In genomic region chr12:56267443-56268071, GRCh38 we compare ENCODE assay signal across 1 cellular context.
A peak's percentile ranks its signal among the peaks of the same experiment; 100 is the strongest.
TF ChIP-seq lines count a peak whose summit lies in the region.

No MANE protein-coding gene starts in this region.

TF ChIP-seq in HepG2, 621 proteins besides CTCF, POLR2A, EP300 and RAD21 (continues in another document):
- TF ChIP-seq, protein P1, sequence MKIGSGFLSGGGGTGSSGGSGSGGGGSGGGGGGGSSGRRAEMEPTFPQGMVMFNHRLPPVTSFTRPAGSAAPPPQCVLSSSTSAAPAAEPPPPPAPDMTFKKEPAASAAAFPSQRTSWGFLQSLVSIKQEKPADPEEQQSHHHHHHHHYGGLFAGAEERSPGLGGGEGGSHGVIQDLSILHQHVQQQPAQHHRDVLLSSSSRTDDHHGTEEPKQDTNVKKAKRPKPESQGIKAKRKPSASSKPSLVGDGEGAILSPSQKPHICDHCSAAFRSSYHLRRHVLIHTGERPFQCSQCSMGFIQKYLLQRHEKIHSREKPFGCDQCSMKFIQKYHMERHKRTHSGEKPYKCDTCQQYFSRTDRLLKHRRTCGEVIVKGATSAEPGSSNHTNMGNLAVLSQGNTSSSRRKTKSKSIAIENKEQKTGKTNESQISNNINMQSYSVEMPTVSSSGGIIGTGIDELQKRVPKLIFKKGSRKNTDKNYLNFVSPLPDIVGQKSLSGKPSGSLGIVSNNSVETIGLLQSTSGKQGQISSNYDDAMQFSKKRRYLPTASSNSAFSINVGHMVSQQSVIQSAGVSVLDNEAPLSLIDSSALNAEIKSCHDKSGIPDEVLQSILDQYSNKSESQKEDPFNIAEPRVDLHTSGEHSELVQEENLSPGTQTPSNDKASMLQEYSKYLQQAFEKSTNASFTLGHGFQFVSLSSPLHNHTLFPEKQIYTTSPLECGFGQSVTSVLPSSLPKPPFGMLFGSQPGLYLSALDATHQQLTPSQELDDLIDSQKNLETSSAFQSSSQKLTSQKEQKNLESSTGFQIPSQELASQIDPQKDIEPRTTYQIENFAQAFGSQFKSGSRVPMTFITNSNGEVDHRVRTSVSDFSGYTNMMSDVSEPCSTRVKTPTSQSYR (CRISPR knock-in tag; IDR thresholded peaks at IDR 0.05; ENCODE audit: borderline replicate concordance), result peak; percentile 73; the same call in 1 of the 2 replicates
- TF ChIP-seq NCOR1 (IDR thresholded peaks at IDR 0.05; ENCODE audit: borderline replicate concordance, low read length) (peak; percentile 78), GATAD2A (CRISPR knock-in tag; IDR thresholded peaks at IDR 0.05) (0 out of 2 replicates have a peak, but pooled peaks have one; percentile 19), ZNF607 (CRISPR knock-in tag; IDR thresholded peaks at IDR 0.05; ENCODE audit: borderline replicate concordance) (no peak), RARA (CRISPR knock-in tag; IDR thresholded peaks at IDR 0.05) (peak; percentile 71), ZNF263 (CRISPR knock-in tag; IDR thresholded peaks at IDR 0.05) (0 out of 2 replicates have a peak, but pooled peaks have one; percentile 69), ZFX (CRISPR knock-in tag; IDR thresholded peaks at IDR 0.05; ENCODE audit: low read depth) (no peak), CBX1 (IDR thresholded peaks at IDR 0.05; ENCODE audit: low read depth) (peak; percentile 11), MTF2 (CRISPR knock-in tag; IDR thresholded peaks at IDR 0.05; ENCODE audit: borderline replicate concordance) (0 out of 2 replicates have a peak, but pooled peaks have one; percentile 6), BCL6 (CRISPR knock-in tag; IDR thresholded peaks at IDR 0.05) (peak; percentile 22; the same call in 1 of the 2 replicates), KDM5A (IDR thresholded peaks at IDR 0.05; ENCODE audit: borderline replicate concordance, low read length) (0 out of 2 replicates have a peak, but pooled peaks have one; percentile 12), ZBTB7B (CRISPR knock-in tag; IDR thresholded peaks at IDR 0.05) (0 out of 2 replicates have a peak, but pooled peaks have one; percentile 9), NCOA2 (CRISPR knock-in tag; IDR thresholded peaks at IDR 0.05) (peak; percentile 51; the same call in 1 of the 2 replicates), RBFOX2 (IDR thresholded peaks at IDR 0.05; ENCODE audit: low read depth, low read length) (no peak), TFE3 (CRISPR knock-in tag; IDR thresholded peaks at IDR 0.05) (peak; percentile 81), ZNF850 (CRISPR knock-in tag; conservative IDR thresholded peaks at IDR 0.05) (no peak), CBFB (CRISPR knock-in tag; IDR thresholded peaks at IDR 0.05) (no peak), THRA (CRISPR knock-in tag; IDR thresholded peaks at IDR 0.05; ENCODE audit: borderline replicate concordance) (peak; percentile 99), ZNF367 (CRISPR knock-in tag; IDR thresholded peaks at IDR 0.05; ENCODE audit: borderline replicate concordance) (no peak), TBL1XR1 (IDR thresholded peaks at IDR 0.05; ENCODE audit: borderline replicate concordance, low read length, partially characterized antibody) (peak; percentile 16), ZBTB25 (CRISPR knock-in tag; IDR thresholded peaks at IDR 0.05) (no peak), ESRRA (CRISPR knock-in tag; IDR thresholded peaks at IDR 0.05; ENCODE audit: low read depth) (peak; percentile 83), GATA4 (IDR thresholded peaks at IDR 0.05; ENCODE audit: borderline replicate concordance, low read depth) (no peak), ASH2L (IDR thresholded peaks at IDR 0.05; ENCODE audit: insufficient read length, low read depth, low read length) (peak; percentile 18)
- TF ChIP-seq, protein P2, sequence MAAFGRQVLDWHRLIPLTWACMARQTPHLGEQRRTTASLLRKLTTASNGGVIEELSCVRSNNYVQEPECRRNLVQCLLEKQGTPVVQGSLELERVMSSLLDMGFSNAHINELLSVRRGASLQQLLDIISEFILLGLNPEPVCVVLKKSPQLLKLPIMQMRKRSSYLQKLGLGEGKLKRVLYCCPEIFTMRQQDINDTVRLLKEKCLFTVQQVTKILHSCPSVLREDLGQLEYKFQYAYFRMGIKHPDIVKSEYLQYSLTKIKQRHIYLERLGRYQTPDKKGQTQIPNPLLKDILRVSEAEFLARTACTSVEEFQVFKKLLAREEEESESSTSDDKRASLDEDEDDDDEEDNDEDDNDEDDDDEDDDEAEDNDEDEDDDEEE (CRISPR knock-in tag; IDR thresholded peaks at IDR 0.05), result peak; percentile 50
- TF ChIP-seq, protein P3, sequence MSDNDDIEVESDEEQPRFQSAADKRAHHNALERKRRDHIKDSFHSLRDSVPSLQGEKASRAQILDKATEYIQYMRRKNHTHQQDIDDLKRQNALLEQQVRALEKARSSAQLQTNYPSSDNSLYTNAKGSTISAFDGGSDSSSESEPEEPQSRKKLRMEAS (IDR thresholded peaks at IDR 0.05), result peak; percentile 28; the same call in 1 of the 2 replicates
- TF ChIP-seq, protein P4, sequence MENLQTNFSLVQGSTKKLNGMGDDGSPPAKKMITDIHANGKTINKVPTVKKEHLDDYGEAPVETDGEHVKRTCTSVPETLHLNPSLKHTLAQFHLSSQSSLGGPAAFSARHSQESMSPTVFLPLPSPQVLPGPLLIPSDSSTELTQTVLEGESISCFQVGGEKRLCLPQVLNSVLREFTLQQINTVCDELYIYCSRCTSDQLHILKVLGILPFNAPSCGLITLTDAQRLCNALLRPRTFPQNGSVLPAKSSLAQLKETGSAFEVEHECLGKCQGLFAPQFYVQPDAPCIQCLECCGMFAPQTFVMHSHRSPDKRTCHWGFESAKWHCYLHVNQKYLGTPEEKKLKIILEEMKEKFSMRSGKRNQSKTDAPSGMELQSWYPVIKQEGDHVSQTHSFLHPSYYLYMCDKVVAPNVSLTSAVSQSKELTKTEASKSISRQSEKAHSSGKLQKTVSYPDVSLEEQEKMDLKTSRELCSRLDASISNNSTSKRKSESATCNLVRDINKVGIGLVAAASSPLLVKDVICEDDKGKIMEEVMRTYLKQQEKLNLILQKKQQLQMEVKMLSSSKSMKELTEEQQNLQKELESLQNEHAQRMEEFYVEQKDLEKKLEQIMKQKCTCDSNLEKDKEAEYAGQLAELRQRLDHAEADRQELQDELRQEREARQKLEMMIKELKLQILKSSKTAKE (CRISPR knock-in tag; IDR thresholded peaks at IDR 0.05; ENCODE audit: borderline replicate concordance), result no peak
- TF ChIP-seq, protein P5, sequence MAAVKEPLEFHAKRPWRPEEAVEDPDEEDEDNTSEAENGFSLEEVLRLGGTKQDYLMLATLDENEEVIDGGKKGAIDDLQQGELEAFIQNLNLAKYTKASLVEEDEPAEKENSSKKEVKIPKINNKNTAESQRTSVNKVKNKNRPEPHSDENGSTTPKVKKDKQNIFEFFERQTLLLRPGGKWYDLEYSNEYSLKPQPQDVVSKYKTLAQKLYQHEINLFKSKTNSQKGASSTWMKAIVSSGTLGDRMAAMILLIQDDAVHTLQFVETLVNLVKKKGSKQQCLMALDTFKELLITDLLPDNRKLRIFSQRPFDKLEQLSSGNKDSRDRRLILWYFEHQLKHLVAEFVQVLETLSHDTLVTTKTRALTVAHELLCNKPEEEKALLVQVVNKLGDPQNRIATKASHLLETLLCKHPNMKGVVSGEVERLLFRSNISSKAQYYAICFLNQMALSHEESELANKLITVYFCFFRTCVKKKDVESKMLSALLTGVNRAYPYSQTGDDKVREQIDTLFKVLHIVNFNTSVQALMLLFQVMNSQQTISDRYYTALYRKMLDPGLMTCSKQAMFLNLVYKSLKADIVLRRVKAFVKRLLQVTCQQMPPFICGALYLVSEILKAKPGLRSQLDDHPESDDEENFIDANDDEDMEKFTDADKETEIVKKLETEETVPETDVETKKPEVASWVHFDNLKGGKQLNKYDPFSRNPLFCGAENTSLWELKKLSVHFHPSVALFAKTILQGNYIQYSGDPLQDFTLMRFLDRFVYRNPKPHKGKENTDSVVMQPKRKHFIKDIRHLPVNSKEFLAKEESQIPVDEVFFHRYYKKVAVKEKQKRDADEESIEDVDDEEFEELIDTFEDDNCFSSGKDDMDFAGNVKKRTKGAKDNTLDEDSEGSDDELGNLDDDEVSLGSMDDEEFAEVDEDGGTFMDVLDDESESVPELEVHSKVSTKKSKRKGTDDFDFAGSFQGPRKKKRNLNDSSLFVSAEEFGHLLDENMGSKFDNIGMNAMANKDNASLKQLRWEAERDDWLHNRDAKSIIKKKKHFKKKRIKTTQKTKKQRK (IDR thresholded peaks at IDR 0.05; ENCODE audit: low read length), result no peak
- TF ChIP-seq, protein P6, sequence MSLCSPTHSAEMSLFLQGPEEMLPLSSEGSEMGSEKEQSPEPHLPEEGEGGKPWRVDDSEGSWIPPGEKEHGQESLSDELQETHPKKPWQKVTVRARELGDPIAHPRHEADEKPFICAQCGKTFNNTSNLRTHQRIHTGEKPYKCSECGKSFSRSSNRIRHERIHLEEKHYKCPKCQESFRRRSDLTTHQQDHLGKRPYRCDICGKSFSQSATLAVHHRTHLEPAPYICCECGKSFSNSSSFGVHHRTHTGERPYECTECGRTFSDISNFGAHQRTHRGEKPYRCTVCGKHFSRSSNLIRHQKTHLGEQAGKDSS (CRISPR knock-in tag; IDR thresholded peaks at IDR 0.05; ENCODE audit: borderline replicate concordance, low read depth), result no peak
- TF ChIP-seq, protein P7, sequence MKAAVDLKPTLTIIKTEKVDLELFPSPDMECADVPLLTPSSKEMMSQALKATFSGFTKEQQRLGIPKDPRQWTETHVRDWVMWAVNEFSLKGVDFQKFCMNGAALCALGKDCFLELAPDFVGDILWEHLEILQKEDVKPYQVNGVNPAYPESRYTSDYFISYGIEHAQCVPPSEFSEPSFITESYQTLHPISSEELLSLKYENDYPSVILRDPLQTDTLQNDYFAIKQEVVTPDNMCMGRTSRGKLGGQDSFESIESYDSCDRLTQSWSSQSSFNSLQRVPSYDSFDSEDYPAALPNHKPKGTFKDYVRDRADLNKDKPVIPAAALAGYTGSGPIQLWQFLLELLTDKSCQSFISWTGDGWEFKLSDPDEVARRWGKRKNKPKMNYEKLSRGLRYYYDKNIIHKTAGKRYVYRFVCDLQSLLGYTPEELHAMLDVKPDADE (CRISPR knock-in tag; IDR thresholded peaks at IDR 0.05), result no peak
- TF ChIP-seq, protein P8, sequence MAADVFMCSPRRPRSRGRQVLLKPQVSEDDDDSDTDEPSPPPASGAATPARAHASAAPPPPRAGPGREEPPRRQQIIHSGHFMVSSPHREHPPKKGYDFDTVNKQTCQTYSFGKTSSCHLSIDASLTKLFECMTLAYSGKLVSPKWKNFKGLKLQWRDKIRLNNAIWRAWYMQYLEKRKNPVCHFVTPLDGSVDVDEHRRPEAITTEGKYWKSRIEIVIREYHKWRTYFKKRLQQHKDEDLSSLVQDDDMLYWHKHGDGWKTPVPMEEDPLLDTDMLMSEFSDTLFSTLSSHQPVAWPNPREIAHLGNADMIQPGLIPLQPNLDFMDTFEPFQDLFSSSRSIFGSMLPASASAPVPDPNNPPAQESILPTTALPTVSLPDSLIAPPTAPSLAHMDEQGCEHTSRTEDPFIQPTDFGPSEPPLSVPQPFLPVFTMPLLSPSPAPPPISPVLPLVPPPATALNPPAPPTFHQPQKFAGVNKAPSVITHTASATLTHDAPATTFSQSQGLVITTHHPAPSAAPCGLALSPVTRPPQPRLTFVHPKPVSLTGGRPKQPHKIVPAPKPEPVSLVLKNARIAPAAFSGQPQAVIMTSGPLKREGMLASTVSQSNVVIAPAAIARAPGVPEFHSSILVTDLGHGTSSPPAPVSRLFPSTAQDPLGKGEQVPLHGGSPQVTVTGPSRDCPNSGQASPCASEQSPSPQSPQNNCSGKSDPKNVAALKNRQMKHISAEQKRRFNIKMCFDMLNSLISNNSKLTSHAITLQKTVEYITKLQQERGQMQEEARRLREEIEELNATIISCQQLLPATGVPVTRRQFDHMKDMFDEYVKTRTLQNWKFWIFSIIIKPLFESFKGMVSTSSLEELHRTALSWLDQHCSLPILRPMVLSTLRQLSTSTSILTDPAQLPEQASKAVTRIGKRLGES (CRISPR knock-in tag; IDR thresholded peaks at IDR 0.05; ENCODE audit: borderline replicate concordance), result no peak
